Comparison of ENCODE assay signal across 33 cellular contexts in genomic region chr9:70571247-70571646, GRCh38.
"Had no signal": no experiment of that assay in that cellular context is flagged by ENCODE, and none has a peak within 500 bp of the region (broad histone marks: within the 10 kb centered on the region; RNA-seq: fewer than 3 reads in every experiment).

No MANE protein-coding gene starts in this region.

- H3K4me3 ChIP-seq: adrenal gland, body of pancreas, breast epithelium had no signal

- H3K9me3 ChIP-seq: adrenal gland, body of pancreas, breast epithelium had no signal

- H3K27me3 ChIP-seq: adrenal gland, body of pancreas, brain microvascular endothelial cell, breast epithelium had no signal

- DNase-seq: activated B cell treated with CpG ODN at 0.5 μM for 24 hours; activated CD4-positive, alpha-beta memory T cell treated with anti-CD3 and anti-CD28 coated beads for 36 hours; activated CD4-positive, alpha-beta T cell treated with anti-CD3 and anti-CD28 coated beads for 4 hours; activated CD4-positive, alpha-beta T cell treated with anti-CD3 and anti-CD28 coated beads, Interleukin-2, amount 10 ng/mL, durations not matched to agents 24 days and 14 days; activated CD4-positive, alpha-beta T cell treated with anti-CD3 and anti-CD28 coated beads, Interleukin-2, amount 50 U/mL, for 1 hour; activated CD4-positive, alpha-beta T cell treated with anti-CD3 and anti-CD28 coated beads, Interleukin-2, amount 50 U/mL, for 4 hours; activated CD4-positive, CD25-positive, alpha-beta regulatory T cell treated with anti-CD3 and anti-CD28 coated beads, Interleukin-2, amount 50 U/mL, for 72 hours; activated CD8-positive, alpha-beta memory T cell treated with anti-CD3 and anti-CD28 coated beads, Interleukin-2, amount 50 U/mL, for 4 hours; activated CD8-positive, alpha-beta T cell treated with anti-CD3 and anti-CD28 coated beads for 36 hours; activated effector memory CD4-positive, alpha-beta T cell treated with anti-CD3 and anti-CD28 coated beads, Interleukin-2, amount 50 U/mL, for 16 hours; activated gamma-delta T cell treated with Interleukin-2 at 50 U/mL for 16 hours; activated naive CD4-positive, alpha-beta T cell; activated naive CD4-positive, alpha-beta T cell treated with anti-CD3 and anti-CD28 coated beads for 36 hours; activated naive CD4-positive, alpha-beta T cell treated with anti-CD3 and anti-CD28 coated beads, Interleukin-2, amount 50 U/mL, for 16 hours; activated naive CD8-positive, alpha-beta T cell treated with anti-CD3 and anti-CD28 coated beads for 36 hours; activated T-cell treated with anti-CD3 and anti-CD28 coated beads for 4 hours; activated T-cell treated with anti-CD3 and anti-CD28 coated beads, Interleukin-2, amount 50 U/mL, for 1 hour; activated T-cell treated with anti-CD3 and anti-CD28 coated beads, Interleukin-2, amount 50 U/mL, for 4 hours; activated T-cell treated with anti-CD3 and anti-CD28 coated beads, Interleukin-2, amount 50 U/mL, for 72 hours; adrenal gland; amniotic stem cell; aorta; body of pancreas; brain microvascular endothelial cell; central memory CD4-positive, alpha-beta T cell; T-helper 2 cell; T-helper 9 cell had no signal

- H3K27ac ChIP-seq: adrenal gland, body of pancreas, brain microvascular endothelial cell, breast epithelium, VCaP had no signal

- H3K36me3 ChIP-seq: adrenal gland, brain microvascular endothelial cell, breast epithelium had no signal

- FAIRE-seq: astrocyte, TTC549 had no signal

- ATAC-seq: activated CD8-positive, alpha-beta T cell treated with anti-CD3 and anti-CD28 coated beads for 36 hours; activated naive CD4-positive, alpha-beta T cell treated with anti-CD3 and anti-CD28 coated beads, Interleukin-2, amount 50 U/mL, for 72 hours; activated T-cell treated with anti-CD3 and anti-CD28 coated beads, Interleukin-2, amount 50 U/mL, for 4 hours; activated T-cell treated with anti-CD3 and anti-CD28 coated beads, Interleukin-2, amount 50 U/mL, for 72 hours; activated T-helper 17 cell treated with anti-CD3 and anti-CD28 coated beads, Interleukin-2, amount 50 U/mL, for 72 hours; body of pancreas had no signal
